In genomic region chrX:17682259-17682658, GRCh38 we compare ENCODE assay signal across 1 cellular context.
TF ChIP-seq lines count a peak whose summit lies in the region.

No MANE protein-coding gene starts in this region.

TF ChIP-seq in GM23338, 12 proteins besides CTCF, POLR2A, EP300 and RAD21 (continued from another document):
- TF ChIP-seq, protein P1, sequence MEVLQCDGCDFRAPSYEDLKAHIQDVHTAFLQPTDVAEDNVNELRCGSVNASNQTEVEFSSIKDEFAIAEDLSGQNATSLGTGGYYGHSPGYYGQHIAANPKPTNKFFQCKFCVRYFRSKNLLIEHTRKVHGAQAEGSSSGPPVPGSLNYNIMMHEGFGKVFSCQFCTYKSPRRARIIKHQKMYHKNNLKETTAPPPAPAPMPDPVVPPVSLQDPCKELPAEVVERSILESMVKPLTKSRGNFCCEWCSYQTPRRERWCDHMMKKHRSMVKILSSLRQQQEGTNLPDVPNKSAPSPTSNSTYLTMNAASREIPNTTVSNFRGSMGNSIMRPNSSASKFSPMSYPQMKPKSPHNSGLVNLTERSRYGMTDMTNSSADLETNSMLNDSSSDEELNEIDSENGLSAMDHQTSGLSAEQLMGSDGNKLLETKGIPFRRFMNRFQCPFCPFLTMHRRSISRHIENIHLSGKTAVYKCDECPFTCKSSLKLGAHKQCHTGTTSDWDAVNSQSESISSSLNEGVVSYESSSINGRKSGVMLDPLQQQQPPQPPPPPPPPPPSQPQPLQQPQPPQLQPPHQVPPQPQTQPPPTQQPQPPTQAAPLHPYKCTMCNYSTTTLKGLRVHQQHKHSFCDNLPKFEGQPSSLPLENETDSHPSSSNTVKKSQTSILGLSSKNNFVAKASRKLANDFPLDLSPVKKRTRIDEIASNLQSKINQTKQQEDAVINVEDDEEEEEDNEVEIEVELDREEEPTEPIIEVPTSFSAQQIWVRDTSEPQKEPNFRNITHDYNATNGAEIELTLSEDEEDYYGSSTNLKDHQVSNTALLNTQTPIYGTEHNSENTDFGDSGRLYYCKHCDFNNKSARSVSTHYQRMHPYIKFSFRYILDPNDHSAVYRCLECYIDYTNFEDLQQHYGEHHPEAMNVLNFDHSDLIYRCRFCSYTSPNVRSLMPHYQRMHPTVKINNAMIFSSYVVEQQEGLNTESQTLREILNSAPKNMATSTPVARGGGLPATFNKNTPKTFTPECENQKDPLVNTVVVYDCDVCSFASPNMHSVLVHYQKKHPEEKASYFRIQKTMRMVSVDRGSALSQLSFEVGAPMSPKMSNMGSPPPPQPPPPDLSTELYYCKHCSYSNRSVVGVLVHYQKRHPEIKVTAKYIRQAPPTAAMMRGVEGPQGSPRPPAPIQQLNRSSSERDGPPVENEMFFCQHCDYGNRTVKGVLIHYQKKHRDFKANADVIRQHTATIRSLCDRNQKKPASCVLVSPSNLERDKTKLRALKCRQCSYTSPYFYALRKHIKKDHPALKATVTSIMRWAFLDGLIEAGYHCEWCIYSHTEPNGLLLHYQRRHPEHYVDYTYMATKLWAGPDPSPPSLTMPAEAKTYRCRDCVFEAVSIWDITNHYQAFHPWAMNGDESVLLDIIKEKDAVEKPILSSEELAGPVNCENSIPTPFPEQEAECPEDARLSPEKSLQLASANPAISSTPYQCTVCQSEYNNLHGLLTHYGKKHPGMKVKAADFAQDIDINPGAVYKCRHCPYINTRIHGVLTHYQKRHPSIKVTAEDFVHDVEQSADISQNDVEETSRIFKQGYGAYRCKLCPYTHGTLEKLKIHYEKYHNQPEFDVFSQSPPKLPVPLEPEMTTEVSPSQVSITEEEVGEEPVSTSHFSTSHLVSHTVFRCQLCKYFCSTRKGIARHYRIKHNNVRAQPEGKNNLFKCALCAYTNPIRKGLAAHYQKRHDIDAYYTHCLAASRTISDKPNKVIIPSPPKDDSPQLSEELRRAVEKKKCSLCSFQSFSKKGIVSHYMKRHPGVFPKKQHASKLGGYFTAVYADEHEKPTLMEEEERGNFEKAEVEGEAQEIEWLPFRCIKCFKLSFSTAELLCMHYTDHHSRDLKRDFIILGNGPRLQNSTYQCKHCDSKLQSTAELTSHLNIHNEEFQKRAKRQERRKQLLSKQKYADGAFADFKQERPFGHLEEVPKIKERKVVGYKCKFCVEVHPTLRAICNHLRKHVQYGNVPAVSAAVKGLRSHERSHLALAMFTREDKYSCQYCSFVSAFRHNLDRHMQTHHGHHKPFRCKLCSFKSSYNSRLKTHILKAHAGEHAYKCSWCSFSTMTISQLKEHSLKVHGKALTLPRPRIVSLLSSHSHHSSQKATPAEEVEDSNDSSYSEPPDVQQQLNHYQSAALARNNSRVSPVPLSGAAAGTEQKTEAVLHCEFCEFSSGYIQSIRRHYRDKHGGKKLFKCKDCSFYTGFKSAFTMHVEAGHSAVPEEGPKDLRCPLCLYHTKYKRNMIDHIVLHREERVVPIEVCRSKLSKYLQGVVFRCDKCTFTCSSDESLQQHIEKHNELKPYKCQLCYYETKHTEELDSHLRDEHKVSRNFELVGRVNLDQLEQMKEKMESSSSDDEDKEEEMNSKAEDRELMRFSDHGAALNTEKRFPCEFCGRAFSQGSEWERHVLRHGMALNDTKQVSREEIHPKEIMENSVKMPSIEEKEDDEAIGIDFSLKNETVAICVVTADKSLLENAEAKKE (CRISPR knock-in tag; IDR thresholded peaks at IDR 0.05), result no peak
- TF ChIP-seq POLR2AphosphoS5 (IDR thresholded peaks at IDR 0.05; ENCODE audit: low read depth), result no peak
- no peak for TF ChIP-seq EZH2phosphoT487 (IDR thresholded peaks at IDR 0.05; ENCODE audit: unreplicated experiment)
- no peak for TF ChIP-seq ZNF114 (CRISPR knock-in tag; IDR thresholded peaks at IDR 0.05)
- TF ChIP-seq, protein P2, sequence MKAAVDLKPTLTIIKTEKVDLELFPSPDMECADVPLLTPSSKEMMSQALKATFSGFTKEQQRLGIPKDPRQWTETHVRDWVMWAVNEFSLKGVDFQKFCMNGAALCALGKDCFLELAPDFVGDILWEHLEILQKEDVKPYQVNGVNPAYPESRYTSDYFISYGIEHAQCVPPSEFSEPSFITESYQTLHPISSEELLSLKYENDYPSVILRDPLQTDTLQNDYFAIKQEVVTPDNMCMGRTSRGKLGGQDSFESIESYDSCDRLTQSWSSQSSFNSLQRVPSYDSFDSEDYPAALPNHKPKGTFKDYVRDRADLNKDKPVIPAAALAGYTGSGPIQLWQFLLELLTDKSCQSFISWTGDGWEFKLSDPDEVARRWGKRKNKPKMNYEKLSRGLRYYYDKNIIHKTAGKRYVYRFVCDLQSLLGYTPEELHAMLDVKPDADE (IDR thresholded peaks at IDR 0.05), result no peak
- TF ChIP-seq REST (IDR thresholded peaks at IDR 0.05; ENCODE audit: unreplicated experiment), result no peak
- no peak for TF ChIP-seq NANOG (IDR thresholded peaks at IDR 0.05; ENCODE audit: borderline replicate concordance)
- no peak for TF ChIP-seq ZNF331 (CRISPR knock-in tag; IDR thresholded peaks at IDR 0.05; ENCODE audit: low read depth)
- no peak for TF ChIP-seq JUNB (IDR thresholded peaks at IDR 0.05; ENCODE audit: unreplicated experiment)
- no peak for TF ChIP-seq STAT1 (IDR thresholded peaks at IDR 0.05; ENCODE audit: unreplicated experiment)
